8 cellular contexts compared by ENCODE assay signal in the genomic region with DNA sequence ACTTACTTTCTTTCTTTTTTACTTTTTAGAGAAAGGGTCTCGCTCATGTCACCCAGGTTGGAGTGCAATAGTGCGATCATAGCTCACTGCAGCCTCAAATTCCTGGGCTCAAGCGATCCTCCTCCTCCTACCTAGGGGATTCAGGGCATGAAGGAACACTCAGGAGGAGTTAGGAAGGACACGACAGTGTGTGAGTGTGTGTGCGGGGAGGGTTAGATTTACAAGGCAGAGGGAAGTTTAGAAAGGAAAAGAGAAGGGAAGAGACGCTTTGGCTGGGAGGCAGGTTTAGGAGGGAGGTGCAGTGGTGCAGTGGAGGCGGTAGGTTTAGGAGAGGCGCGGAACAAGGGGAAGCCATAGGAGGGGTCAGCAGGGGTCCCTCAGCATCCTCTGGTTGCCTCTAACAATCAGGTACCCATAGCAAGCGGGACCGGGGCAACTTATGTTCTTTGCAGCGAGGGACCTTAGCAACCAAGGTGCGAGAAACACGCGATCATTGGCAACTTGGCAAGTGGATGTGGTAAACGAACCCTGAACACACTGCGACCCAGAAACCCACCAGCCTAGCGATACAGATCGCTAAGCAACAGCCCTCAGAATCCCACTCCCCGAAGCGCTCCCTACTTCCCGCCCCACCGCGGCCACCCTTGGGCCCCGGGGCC. TPM values are rescaled to one million over a fixed set of nuclear protein-coding genes. Genes with fewer than 3 reads are reported as not detected.
DNase-seq lines count a peak whose midpoint lies in the region; TF ChIP-seq lines count a peak whose summit lies in the region.

No MANE protein-coding gene starts in this region.

- peaks cover 12% of the 10 kb centered on the region for H3K36me3 Mint-ChIP-seq in nephron progenitor cell (ENCODE audit: low read depth)

- in situ Hi-C loops in ACHN (cut with HindIII; ENCODE audit: low pct_ligation_motif_present, low pct_unique_long_range_greater_than_20kb, low sequenced_read_pairs), result no loop called here

- TF ChIP-seq CTCF in epithelial cell of proximal tubule (conservative IDR thresholded peaks at IDR 0.05; ENCODE audit: low read depth, low read length) (no peak), nephron progenitor cell (IDR thresholded peaks at IDR 0.05) (no peak)

- peak overlapping the region; percentile 88 for H3K4me3 Mint-ChIP-seq in nephron progenitor cell

- DNase-seq in DMS53 (lab: John Stamatoyannopoulos, UW) (peak; percentile 70), DMS53 treated with DMSO at 0.1 percent for 48 hours (lab: John Stamatoyannopoulos, UW; ENCODE audit: unreplicated experiment) (no peak), RPMI8226 (peak; percentile 12), epithelial cell of proximal tubule (ENCODE audit: low read depth) (no peak), nephron progenitor cell (peak; percentile 18), iPS-NIHi7 (ENCODE audit: extremely low spot score) (no peak), NCI-H1048 (lab: John Stamatoyannopoulos, UW) (no peak), ACHN (no peak)

- H3K4me1 Mint-ChIP-seq in nephron progenitor cell, result peaks cover 44% of the 10 kb centered on the region

- peak overlapping the region; percentile 83 for H3K4me3 ChIP-seq in epithelial cell of proximal tubule (ENCODE audit: low read depth, low read length)

- peaks cover 17% of the 10 kb centered on the region for H3K9me3 Mint-ChIP-seq in nephron progenitor cell

- no peak overlapping the region for H3K27ac Mint-ChIP-seq in nephron progenitor cell

- H3K27me3 Mint-ChIP-seq in nephron progenitor cell (ENCODE audit: low read depth, poor library complexity), result peaks cover 3% of the 10 kb centered on the region

RNA-seq across cellular contexts. Expression of a gene that starts 0.5 kb away (rescaled TPM):
- total RNA-seq in epithelial cell of proximal tubule, result 26.1 and 43.5 TPM in 2 replicates

RNA-seq across cellular contexts. Expression of a gene that starts 0.9 kb away (rescaled TPM):
- total RNA-seq in epithelial cell of proximal tubule, result 23.6 and 33.1 TPM in 2 replicates

RNA-seq across cellular contexts. Expression of a gene that starts 13.1 kb away (rescaled TPM):
- total RNA-seq in epithelial cell of proximal tubule, result not detected in 2 replicates

RNA-seq across cellular contexts. Expression of a gene that starts 20.8 kb away (rescaled TPM):
- 10.9 and 11.2 TPM in 2 replicates for total RNA-seq in epithelial cell of proximal tubule

RNA-seq across cellular contexts. Expression of a gene that starts 31.6 kb away (rescaled TPM):
- total RNA-seq in epithelial cell of proximal tubule, result 42.2 and 55.5 TPM in 2 replicates

Comparison
In these comparisons a context has a peak if more than half of its experiments do, and no peak if none do; other contexts are left out.
1. DNase-seq: peak in DMS53 (single experiment), RPMI8226 (single experiment) and nephron progenitor cell (single experiment); none in DMS53 treated with DMSO at 0.1 percent for 48 hours (single experiment), epithelial cell of proximal tubule (single experiment), iPS-NIHi7 (single experiment), NCI-H1048 (single experiment) and ACHN (single experiment).